Comparison of ENCODE assay signal across 21 cellular contexts in the genomic region with DNA sequence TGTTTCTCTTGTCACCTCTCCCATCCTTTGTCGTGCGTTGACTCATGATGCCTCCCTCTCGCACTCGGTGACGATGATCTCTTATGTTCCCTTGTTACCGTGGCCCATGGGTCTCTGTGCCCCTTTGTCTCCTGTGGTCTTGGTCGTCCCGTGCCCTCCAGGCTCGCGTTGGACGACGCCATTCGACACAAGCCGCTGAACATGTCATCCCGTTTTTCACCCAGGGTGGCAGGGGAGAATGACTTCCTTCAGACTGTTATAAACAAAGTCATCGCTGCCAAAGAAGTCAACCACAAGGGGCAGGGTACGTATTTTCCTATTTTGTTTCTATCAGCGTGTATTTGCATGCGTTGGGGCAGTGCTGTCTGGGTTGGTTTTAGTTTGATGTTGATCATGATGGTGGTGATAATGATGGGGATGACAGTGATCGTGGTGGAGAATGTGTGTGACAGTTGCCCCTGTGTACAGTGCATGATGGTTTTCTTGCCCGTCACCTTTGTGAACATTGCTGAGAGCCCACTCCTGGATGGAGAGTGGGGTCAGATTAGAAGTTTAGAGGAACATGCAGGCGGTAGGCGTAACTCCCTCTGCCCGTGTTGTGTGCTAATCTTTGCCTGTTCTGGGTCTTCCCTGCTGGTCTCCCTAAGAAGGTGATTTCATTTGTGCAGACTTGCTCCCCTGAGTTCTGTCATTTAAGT.
A peak's percentile ranks its signal among the peaks of the same experiment; 100 is the strongest.
DNase-seq lines count a peak whose midpoint lies in the region; ATAC-seq, FAIRE-seq and TF ChIP-seq lines count a peak whose summit lies in the region.
"Had no signal": no experiment of that assay in that cellular context is flagged by ENCODE, and none has a peak within 500 bp of the region (broad histone marks: within the 10 kb centered on the region; RNA-seq: fewer than 3 reads in every experiment).

No MANE protein-coding gene starts in this region.

- H4K5ac ChIP-seq in IMR-90 (ENCODE audit: low read depth, low read length), result no peak overlapping the region

- TF ChIP-seq POLR2A in IMR-90 (IDR thresholded peaks at IDR 0.05; ENCODE audit: low read depth, low read length), result no peak
- no peak for TF ChIP-seq POLR2A in breast epithelium (IDR thresholded peaks at IDR 0.05)
- no peak for TF ChIP-seq POLR2A in stomach (IDR thresholded peaks at IDR 0.05)
- no peak for TF ChIP-seq POLR2A in erythroblast (IDR thresholded peaks at IDR 0.05; ENCODE audit: low read length)

- H3K4me3 ChIP-seq in IMR-90 (ENCODE audit: insufficient read depth, low read depth, low read length) (no peak overlapping the region), breast epithelium (peak overlapping the region in 1 of 3 donors; percentile 4), keratinocyte (ENCODE audit: control insufficient read depth in 2 of 3, extremely low read depth in 1 of 3, insufficient read depth in 2 of 3, low read depth in 1 of 3, low read length in 3 of 3) (no peak overlapping the region), stomach (no peak overlapping the region)
- H3K4me3 ChIP-seq: prostate gland, spleen, suprapubic skin had no signal

- no peak overlapping the region for H2AK9ac ChIP-seq in IMR-90 (replicated peaks; ENCODE audit: low read depth, low read length, poor library complexity)

- no peak for TF ChIP-seq RAD21 in IMR-90 (IDR thresholded peaks at IDR 0.05; ENCODE audit: low read length)

- H3K4me2 ChIP-seq in IMR-90 (ENCODE audit: low read depth, low read length), result no peak overlapping the region
- H3K4me2 ChIP-seq in keratinocyte (ENCODE audit: control insufficient read depth, extremely low read depth, insufficient read depth, low read depth, low read length), result peak overlapping the region; percentile 50

- H3K14ac ChIP-seq in IMR-90 (replicated peaks; ENCODE audit: low read depth, low read length), result no peak overlapping the region

- DNase-seq in IMR-90, result no peak
- DNase-seq in breast epithelium (ENCODE audit: low spot score in 2 of 2), result no peak
- no peak for DNase-seq in keratinocyte (ENCODE audit: low read depth, low spot score)
- no peak for DNase-seq in stomach
- no peak for DNase-seq in erythroblast (lab: John Stamatoyannopoulos, UW)
- no peak for DNase-seq in stimulated activated CD4-positive, alpha-beta T cell treated with anti-CD3 and anti-CD28 coated beads, Interleukin-2, amount 100 ng/mL, for 24 hours
- DNase-seq: activated CD4-positive, alpha-beta memory T cell treated with anti-CD3 and anti-CD28 coated beads for 36 hours; activated T-cell treated with anti-CD3 and anti-CD28 coated beads for 4 hours; amniotic stem cell; effector memory CD8-positive, alpha-beta T cell; GOT3; NCI-H2081 treated with DMSO at 0.1 percent for 48 hours; SIG-M5; spleen; stimulated activated CD8-positive, alpha-beta memory T cell treated with anti-CD3 and anti-CD28 coated beads, Interleukin-4, amount 100 ng/mL, for 48 hours; T-helper 17 cell had no signal

- no peak overlapping the region for H2BK20ac ChIP-seq in IMR-90 (ENCODE audit: low read depth, low read length)

- intact Hi-C loops in IMR-90 (cut with micrococcal nuclease) (no loop called here), breast epithelium (cut with DNase I; ENCODE audit: low total_unique reads) (no loop called here), stomach (cut with DNase I; ENCODE audit: low total_unique reads) (no loop called here)

- peak; percentile 81 for FAIRE-seq in keratinocyte (lab: Jason Lieb, UNC)
- FAIRE-seq: GM18507 had no signal

- 86% methylated on average over 13 of the region's 24 CpGs; no CpG with 5 or more reads in 1 of the 2 experiments for whole genome bisulfite sequencing in IMR-90 (ENCODE audit: extremely low coverage in 2 of 2, insufficient read length in 1 of 2), 2 experiments
- WGBS in stomach, 5 donors, result 73 to 84% (median 76%) methylated on average over 24 of the region's 24 CpGs

- no peak overlapping the region for H2AK5ac ChIP-seq in IMR-90 (ENCODE audit: low read depth, low read length)

- no peak overlapping the region for H4K8ac ChIP-seq in IMR-90 (ENCODE audit: low read depth in 2 of 2, low read length in 2 of 2)

- TF ChIP-seq EP300 in stomach (IDR thresholded peaks at IDR 0.05), result no peak

- H3K23ac ChIP-seq in IMR-90 (ENCODE audit: low read depth, low read length), result no peak overlapping the region

- H3K27ac ChIP-seq in IMR-90 (ENCODE audit: insufficient read depth, low read length) (no peak overlapping the region), breast epithelium (peak overlapping the region; percentile 71 to 85), keratinocyte (ENCODE audit: control insufficient read depth, insufficient read depth, low read length) (peak overlapping the region; percentile 49), stomach (peak overlapping the region; percentile 69 to 90 (median 79))
- H3K27ac ChIP-seq: spleen had no signal

- H3K9me3 ChIP-seq in IMR-90 (ENCODE audit: control insufficient read depth, insufficient read depth, low read length), result no peaks in the 10 kb centered on the region
- no peaks in the 10 kb centered on the region for H3K9me3 ChIP-seq in breast epithelium
- no peaks in the 10 kb centered on the region for H3K9me3 ChIP-seq in keratinocyte (ENCODE audit: control insufficient read depth, low read depth, low read length)
- no peaks in the 10 kb centered on the region for H3K9me3 ChIP-seq in stomach
- H3K9me3 ChIP-seq: prostate gland, spleen, suprapubic skin had no signal

- peaks cover 43% of the 10 kb centered on the region for H3K36me3 ChIP-seq in IMR-90 (ENCODE audit: control insufficient read depth, insufficient read depth, low read length)
- no peaks in the 10 kb centered on the region for H3K36me3 ChIP-seq in breast epithelium
- H3K36me3 ChIP-seq in keratinocyte (ENCODE audit: control insufficient read depth in 2 of 2, extremely low read depth in 1 of 2, insufficient read depth in 2 of 2, low read length in 2 of 2), result peaks cover 7 to 12% of the 10 kb centered on the region in 2 experiments
- peaks cover under 1 to 32% (median 25%) of the 10 kb centered on the region in 4 donors for H3K36me3 ChIP-seq in stomach
- H3K36me3 ChIP-seq: prostate gland, spleen, WERI-Rb-1 had no signal

- H3K79me2 ChIP-seq in keratinocyte (ENCODE audit: control insufficient read depth, insufficient read depth, low read length), result no peaks in the 10 kb centered on the region

- H4K91ac ChIP-seq in IMR-90 (ENCODE audit: insufficient read depth, low read depth, low read length), result no peak overlapping the region

- H3K56ac ChIP-seq in IMR-90 (ENCODE audit: extremely low read depth, insufficient read depth, low read length), result no peak overlapping the region

- H2BK120ac ChIP-seq in IMR-90 (ENCODE audit: low read depth, low read length), result no peak overlapping the region

- H3K4ac ChIP-seq in IMR-90 (ENCODE audit: low read depth, low read length), result no peak overlapping the region

- H3K4me1 ChIP-seq in IMR-90 (ENCODE audit: control insufficient read depth, insufficient read depth, low read length) (peaks cover 8% of the 10 kb centered on the region; the same call in 1 of the 2 replicates), breast epithelium (peaks cover 0 to 8% of the 10 kb centered on the region in 2 donors), keratinocyte (ENCODE audit: control insufficient read depth, extremely low read depth, insufficient read depth, low read length) (peaks cover 20% of the 10 kb centered on the region), stomach (peaks cover 13 to 24% (median 19%) of the 10 kb centered on the region in 4 donors)
- H3K4me1 ChIP-seq: prostate gland had no signal

- BruUV-seq in IMR-90 (replicated peaks; lab: Mats Ljungman, UMichigan), result no TSS peak

- H2AFZ ChIP-seq in IMR-90 (replicated peaks; ENCODE audit: low read length, poor library complexity) (peak overlapping the region; percentile 29), keratinocyte (ENCODE audit: control insufficient read depth, low read length) (no peak overlapping the region)

- no peak for TF ChIP-seq CTCF in IMR-90 (conservative IDR thresholded peaks at IDR 0.05; ENCODE audit: low read depth, low read length)
- no peak for TF ChIP-seq CTCF in breast epithelium (IDR thresholded peaks at IDR 0.05)
- no peak for TF ChIP-seq CTCF in keratinocyte (optimal IDR thresholded peaks at IDR 0.05 in 1 of 3, IDR thresholded peaks at IDR 0.05 in 1 of 3, conservative IDR thresholded peaks at IDR 0.05 in 1 of 3; ENCODE audit: extremely low read depth in 1 of 3, insufficient read depth in 2 of 3, low read length in 3 of 3)
- TF ChIP-seq CTCF in stomach (IDR thresholded peaks at IDR 0.05), result no peak

- H3K9ac ChIP-seq in IMR-90 (ENCODE audit: low read depth, low read length) (no peak overlapping the region), keratinocyte (ENCODE audit: control insufficient read depth, extremely low read depth, insufficient read depth, low read length) (no peak overlapping the region)

- CTCF ChIA-PET in IMR-90 (lab: Yijun Ruan, JAX), result no interaction called here

- H4K20me1 ChIP-seq in IMR-90 (ENCODE audit: insufficient read depth, low read length) (peaks cover 17% of the 10 kb centered on the region; the same call in 1 of the 2 replicates), keratinocyte (ENCODE audit: control insufficient read depth, extremely low read depth, insufficient read depth, low read length) (peaks cover 15% of the 10 kb centered on the region)

- no peak overlapping the region for H2BK5ac ChIP-seq in IMR-90 (ENCODE audit: low read depth, low read length, poor library complexity, severe bottlenecking)

- H3K27me3 ChIP-seq in IMR-90 (ENCODE audit: control insufficient read depth, insufficient read depth, low read length) (no peaks in the 10 kb centered on the region), breast epithelium (no peaks in the 10 kb centered on the region), keratinocyte (ENCODE audit: control insufficient read depth, extremely low read depth, insufficient read depth, low read length) (no peaks in the 10 kb centered on the region), stomach (no peaks in the 10 kb centered on the region)
- H3K27me3 ChIP-seq: spleen, suprapubic skin had no signal

- dilution Hi-C loops in IMR-90 (cut with HindIII; ENCODE audit: low sequenced_read_pairs, unreplicated experiment) (no loop called here), keratinocyte (cut with MboI; ENCODE audit: extremely low pct_ligation_motif_present, low sequenced_read_pairs) (no loop called here)

- H3K9me1 ChIP-seq in IMR-90 (ENCODE audit: insufficient read depth, low read length) (peaks cover 26% of the 10 kb centered on the region), keratinocyte (ENCODE audit: control insufficient read depth, extremely low read depth, insufficient read depth, low read length) (peaks cover 11% of the 10 kb centered on the region)

- POLR2A ChIA-PET in IMR-90 (lab: Charles Lee; ENCODE audit: unreplicated experiment), result no interaction called here

- peaks cover 20 to 47% of the 10 kb centered on the region in 2 experiments; a peak in 3 of 4 replicates for H3K79me1 ChIP-seq in IMR-90 (ENCODE audit: low read depth in 1 of 2, low read length in 2 of 2)

- in situ Hi-C loops in IMR-90 (cut with MboI; ENCODE audit: low sequenced_read_pairs), result no loop called here

- no peak overlapping the region for H2BK15ac ChIP-seq in IMR-90 (ENCODE audit: low read depth, low read length)

- no peak overlapping the region for H3K18ac ChIP-seq in IMR-90 (ENCODE audit: low read depth, low read length)

- ATAC-seq in IMR-90 (ENCODE audit: low read depth), result no peak
- ATAC-seq in HG03135 (IDR thresholded peaks at IDR 0.05; ENCODE audit: unreplicated experiment), result no peak
- ATAC-seq: effector memory CD8-positive, alpha-beta T cell; T-helper 17 cell had no signal
